26 cellular contexts compared by ENCODE assay signal in genomic region chr2:58974881-58975280, GRCh38.
"Had no signal": no experiment of that assay in that cellular context is flagged by ENCODE, and none has a peak within 500 bp of the region (broad histone marks: within the 10 kb centered on the region; RNA-seq: fewer than 3 reads in every experiment).

No MANE protein-coding gene starts in this region.

- H3K27me3 Mint-ChIP-seq: activated CD4-positive, alpha-beta memory T cell treated with anti-CD3 and anti-CD28 coated beads, Interleukin-2, amount 10 ng/mL, durations not matched to agents 7 days and 5 days; activated CD4-positive, alpha-beta T cell treated with anti-CD3 and anti-CD28 coated beads, Interleukin-2, amount 10 ng/mL, durations not matched to agents 7 days and 5 days; activated naive CD4-positive, alpha-beta T cell treated with anti-CD3 and anti-CD28 coated beads, Interleukin-2, amount 10 ng/mL, durations not matched to agents 7 days and 5 days; activated naive CD8-positive, alpha-beta T cell treated with anti-CD3 and anti-CD28 coated beads, Interleukin-2, amount 10 ng/mL, durations not matched to agents 7 days and 5 days; activated T-cell treated with anti-CD3 and anti-CD28 coated beads, Interleukin-2, amount 50 U/mL, for 24 hours; brain; central memory CD8-positive, alpha-beta T cell had no signal

- H3K4me1 Mint-ChIP-seq: activated CD4-positive, alpha-beta memory T cell treated with anti-CD3 and anti-CD28 coated beads, Interleukin-2, amount 10 ng/mL, durations not matched to agents 7 days and 5 days; activated CD4-positive, alpha-beta T cell treated with anti-CD3 and anti-CD28 coated beads, Interleukin-2, amount 10 ng/mL, durations not matched to agents 7 days and 5 days; activated naive CD4-positive, alpha-beta T cell treated with anti-CD3 and anti-CD28 coated beads, Interleukin-2, amount 10 ng/mL, durations not matched to agents 7 days and 5 days; activated naive CD8-positive, alpha-beta T cell treated with anti-CD3 and anti-CD28 coated beads, Interleukin-2, amount 10 ng/mL, durations not matched to agents 7 days and 5 days; central memory CD8-positive, alpha-beta T cell had no signal

- H3K4me3 ChIP-seq: ascending aorta, breast epithelium, cardiac muscle cell, heart left ventricle had no signal

- ATAC-seq: activated naive CD4-positive, alpha-beta T cell treated with anti-CD3 and anti-CD28 coated beads, Interleukin-2, amount 50 U/mL, for 72 hours; activated T-cell treated with anti-CD3 and anti-CD28 coated beads, Interleukin-2, amount 50 U/mL, for 72 hours; esophagus mucosa; heart left ventricle had no signal

- H3K9me3 ChIP-seq: ascending aorta, breast epithelium, heart left ventricle had no signal

- H3K36me3 Mint-ChIP-seq: activated naive CD4-positive, alpha-beta T cell treated with anti-CD3 and anti-CD28 coated beads, Interleukin-2, amount 10 ng/mL, durations not matched to agents 7 days and 5 days; activated naive CD4-positive, alpha-beta T cell treated with anti-CD3 and anti-CD28 coated beads, Interleukin-2, amount 50 U/mL, for 72 hours; activated naive CD8-positive, alpha-beta T cell treated with anti-CD3 and anti-CD28 coated beads, Interleukin-2, amount 10 ng/mL, durations not matched to agents 7 days and 5 days; brain had no signal

- H3K4me1 ChIP-seq: ascending aorta, heart left ventricle had no signal

- H3K9me3 Mint-ChIP-seq: activated CD4-positive, alpha-beta memory T cell treated with anti-CD3 and anti-CD28 coated beads, Interleukin-2, amount 10 ng/mL, durations not matched to agents 7 days and 5 days; activated CD4-positive, alpha-beta T cell treated with anti-CD3 and anti-CD28 coated beads, Interleukin-2, amount 10 ng/mL, durations not matched to agents 7 days and 5 days; activated naive CD4-positive, alpha-beta T cell treated with anti-CD3 and anti-CD28 coated beads, Interleukin-2, amount 10 ng/mL, durations not matched to agents 7 days and 5 days; activated naive CD8-positive, alpha-beta T cell treated with anti-CD3 and anti-CD28 coated beads, Interleukin-2, amount 10 ng/mL, durations not matched to agents 7 days and 5 days; activated T-cell treated with anti-CD3 and anti-CD28 coated beads, Interleukin-2, amount 50 U/mL, for 24 hours; activated T-cell treated with anti-CD3 and anti-CD28 coated beads, Interleukin-2, amount 50 U/mL, for 72 hours; brain had no signal

- H3K36me3 ChIP-seq: ascending aorta, breast epithelium, cardiac muscle cell, heart left ventricle had no signal

- H3K4me3 Mint-ChIP-seq: activated CD4-positive, alpha-beta memory T cell treated with anti-CD3 and anti-CD28 coated beads, Interleukin-2, amount 10 ng/mL, durations not matched to agents 7 days and 5 days; activated CD4-positive, alpha-beta T cell treated with anti-CD3 and anti-CD28 coated beads, Interleukin-2, amount 10 ng/mL, durations not matched to agents 7 days and 5 days; activated naive CD4-positive, alpha-beta T cell treated with anti-CD3 and anti-CD28 coated beads, Interleukin-2, amount 10 ng/mL, durations not matched to agents 7 days and 5 days; activated naive CD8-positive, alpha-beta T cell treated with anti-CD3 and anti-CD28 coated beads, Interleukin-2, amount 10 ng/mL, durations not matched to agents 7 days and 5 days; activated T-cell treated with anti-CD3 and anti-CD28 coated beads, Interleukin-2, amount 50 U/mL, for 24 hours; activated T-cell treated with anti-CD3 and anti-CD28 coated beads, Interleukin-2, amount 50 U/mL, for 72 hours; central memory CD8-positive, alpha-beta T cell had no signal

- H3K27ac Mint-ChIP-seq: activated CD4-positive, alpha-beta memory T cell treated with anti-CD3 and anti-CD28 coated beads, Interleukin-2, amount 10 ng/mL, durations not matched to agents 7 days and 5 days; activated CD4-positive, alpha-beta T cell treated with anti-CD3 and anti-CD28 coated beads, Interleukin-2, amount 10 ng/mL, durations not matched to agents 7 days and 5 days; activated naive CD4-positive, alpha-beta T cell treated with anti-CD3 and anti-CD28 coated beads, Interleukin-2, amount 10 ng/mL, durations not matched to agents 7 days and 5 days; activated naive CD4-positive, alpha-beta T cell treated with anti-CD3 and anti-CD28 coated beads, Interleukin-2, amount 50 U/mL, for 72 hours; activated naive CD8-positive, alpha-beta T cell treated with anti-CD3 and anti-CD28 coated beads, Interleukin-2, amount 10 ng/mL, durations not matched to agents 7 days and 5 days; activated T-cell treated with anti-CD3 and anti-CD28 coated beads, Interleukin-2, amount 50 U/mL, for 24 hours; activated T-cell treated with anti-CD3 and anti-CD28 coated beads, Interleukin-2, amount 50 U/mL, for 72 hours; brain had no signal

- H3K27me3 ChIP-seq: ascending aorta, breast epithelium, cardiac muscle cell, heart left ventricle had no signal

- H3K27ac ChIP-seq: ascending aorta, breast epithelium, cardiac muscle cell, heart left ventricle had no signal

- DNase-seq: activated CD4-positive, alpha-beta memory T cell treated with anti-CD3 and anti-CD28 coated beads, Interleukin-2, amount 10 ng/mL, durations not matched to agents 7 days and 5 days; activated CD4-positive, alpha-beta T cell treated with anti-CD3 and anti-CD28 coated beads for 1 hour; activated CD4-positive, alpha-beta T cell treated with anti-CD3 and anti-CD28 coated beads for 4 hours; activated CD4-positive, alpha-beta T cell treated with anti-CD3 and anti-CD28 coated beads, Interleukin-2, amount 10 ng/mL, durations not matched to agents 7 days and 5 days; activated CD4-positive, alpha-beta T cell treated with anti-CD3 and anti-CD28 coated beads, Interleukin-2, amount 50 U/mL, for 4 hours; activated CD8-positive, alpha-beta memory T cell treated with anti-CD3 and anti-CD28 coated beads, Interleukin-2, amount 50 U/mL, for 48 hours; activated gamma-delta T cell; activated naive CD4-positive, alpha-beta T cell; activated naive CD4-positive, alpha-beta T cell treated with anti-CD3 and anti-CD28 coated beads, Interleukin-2, amount 10 ng/mL, durations not matched to agents 7 days and 5 days; activated naive CD8-positive, alpha-beta T cell treated with anti-CD3 and anti-CD28 coated beads, Interleukin-2, amount 10 ng/mL, durations not matched to agents 7 days and 5 days; activated T-cell treated with anti-CD3 and anti-CD28 coated beads for 4 hours; activated T-cell treated with anti-CD3 and anti-CD28 coated beads, Interleukin-2, amount 50 U/mL, for 24 hours; activated T-cell treated with anti-CD3 and anti-CD28 coated beads, Interleukin-2, amount 50 U/mL, for 72 hours; cortex of kidney; dermis blood vessel endothelial cell; effector CD8-positive, alpha-beta T cell; foreskin fibroblast; heart left ventricle; T-helper 2 cell had no signal
